ENCODE assay signal across 28 cellular contexts in genomic region chr1:206497363-206497762, GRCh38. TPM values are rescaled to one million over a fixed set of nuclear protein-coding genes. Genes with fewer than 3 reads are reported as not detected.
A peak's percentile ranks its signal among the peaks of the same experiment; 100 is the strongest.
DNase-seq lines count a peak whose midpoint lies in the region; ATAC-seq and TF ChIP-seq lines count a peak whose summit lies in the region.
"Had no signal": no experiment of that assay in that cellular context is flagged by ENCODE, and none has a peak within 500 bp of the region (broad histone marks: within the 10 kb centered on the region; RNA-seq: fewer than 3 reads in every experiment).

No MANE protein-coding gene starts in this region.

- H3K27me3 Mint-ChIP-seq in natural killer cell treated with Interleukin-12 subunit alpha and Interleukin-12 subunit beta and Interleukin-15 and Interleukin-18, amount 100 ng/mL, for 72 hours: no peaks in the 10 kb centered on the region
- H3K27me3 Mint-ChIP-seq in natural killer cell (ENCODE audit: low read depth in 2 of 2): no peaks in the 10 kb centered on the region
- H3K27me3 Mint-ChIP-seq in IgD-negative memory B cell: peaks cover 1% of the 10 kb centered on the region
- H3K27me3 Mint-ChIP-seq in endothelial cell (ENCODE audit: unreplicated experiment): peaks cover 4% of the 10 kb centered on the region

- H3K36me3 Mint-ChIP-seq in natural killer cell treated with Interleukin-12 subunit alpha and Interleukin-12 subunit beta and Interleukin-15 and Interleukin-18, amount 100 ng/mL, for 72 hours: no peaks in the 10 kb centered on the region
- H3K36me3 Mint-ChIP-seq in natural killer cell (peaks cover 2% of the 10 kb centered on the region), IgD-negative memory B cell (no peaks in the 10 kb centered on the region), endothelial cell (ENCODE audit: low read depth, unreplicated experiment) (peaks cover 18% of the 10 kb centered on the region)

- intact Hi-C loops in natural killer cell (cut with micrococcal nuclease): no loop called here

- no peaks in the 10 kb centered on the region for H3K9me3 Mint-ChIP-seq in natural killer cell treated with Interleukin-12 subunit alpha and Interleukin-12 subunit beta and Interleukin-15 and Interleukin-18, amount 100 ng/mL, for 72 hours
- no peaks in the 10 kb centered on the region for H3K9me3 Mint-ChIP-seq in natural killer cell
- H3K9me3 Mint-ChIP-seq in IgD-negative memory B cell: no peaks in the 10 kb centered on the region
- no peaks in the 10 kb centered on the region for H3K9me3 Mint-ChIP-seq in endothelial cell (ENCODE audit: unreplicated experiment)
- H3K9me3 Mint-ChIP-seq: neural crest cell had no signal

- no peak for DNase-seq in natural killer cell treated with Interleukin-12 subunit alpha and Interleukin-12 subunit beta and Interleukin-15 and Interleukin-18, amount 100 ng/mL, for 72 hours (ENCODE audit: low spot score)
- no peak for DNase-seq in natural killer cell
- no peak for DNase-seq in endothelial cell (ENCODE audit: low spot score)
- DNase-seq in NCI-H1092 treated with DMSO at 0.1 percent for 48 hours (lab: John Stamatoyannopoulos, UW): no peak
- DNase-seq in superior temporal gyrus (ENCODE audit: extremely low spot score): no peak
- DNase-seq: activated CD4-positive, CD25-positive, alpha-beta regulatory T cell treated with anti-CD3 and anti-CD28 coated beads, Interleukin-2, amount 50 U/mL, for 72 hours; activated gamma-delta T cell; anterior cingulate cortex; DND-41; foreskin keratinocyte; HCEC 1CT; heart right ventricle; lower lobe of right lung; NCI-H1105 treated with DMSO at 0.1 percent for 48 hours; NCI-H1930; NCI-H526; NK-92 treated with Interleukin-12 subunit alpha and Interleukin-12 subunit beta, amount 100 ng/mL, for 24 hours; SIG-M5; stimulated activated CD4-positive, alpha-beta T cell treated with anti-CD3 and anti-CD28 coated beads, Interleukin-2, amount 100 ng/mL, for 24 hours; SW 1271; upper lobe of right lung had no signal

- peak overlapping the region; percentile 70 to 95 for H3K27ac Mint-ChIP-seq in natural killer cell treated with Interleukin-12 subunit alpha and Interleukin-12 subunit beta and Interleukin-15 and Interleukin-18, amount 100 ng/mL, for 72 hours
- no peak overlapping the region for H3K27ac Mint-ChIP-seq in natural killer cell
- H3K27ac Mint-ChIP-seq in IgD-negative memory B cell: peak overlapping the region; percentile 4 to 91 (median 90)
- H3K27ac Mint-ChIP-seq in endothelial cell (ENCODE audit: unreplicated experiment): no peak overlapping the region

- TF ChIP-seq CTCF in natural killer cell (IDR thresholded peaks at IDR 0.05) (no peak), endothelial cell (IDR thresholded peaks at IDR 0.05; ENCODE audit: unreplicated experiment) (no peak)

- peaks cover 12 to 39% of the 10 kb centered on the region in 2 donors for H3K4me1 Mint-ChIP-seq in natural killer cell treated with Interleukin-12 subunit alpha and Interleukin-12 subunit beta and Interleukin-15 and Interleukin-18, amount 100 ng/mL, for 72 hours (ENCODE audit: low read depth in 2 of 2)
- peaks cover 7 to 9% of the 10 kb centered on the region in 2 donors for H3K4me1 Mint-ChIP-seq in natural killer cell
- H3K4me1 Mint-ChIP-seq in IgD-negative memory B cell: peaks cover 35 to 36% (median 36%) of the 10 kb centered on the region in 3 donors
- peaks cover 20% of the 10 kb centered on the region for H3K4me1 Mint-ChIP-seq in endothelial cell (ENCODE audit: unreplicated experiment)

- ATAC-seq in natural killer cell treated with Interleukin-12 subunit alpha and Interleukin-12 subunit beta and Interleukin-15 and Interleukin-18, amount 100 ng/mL, for 72 hours: no peak
- ATAC-seq in natural killer cell (no peak), GM21367 (IDR thresholded peaks at IDR 0.05; ENCODE audit: unreplicated experiment) (no peak), GM21825 (IDR thresholded peaks at IDR 0.05; ENCODE audit: unreplicated experiment) (no peak)
- ATAC-seq: esophagus mucosa, foreskin keratinocyte, heart right ventricle, K562, Panc1, upper lobe of right lung had no signal

- peak overlapping the region; percentile 20 for H3K4me3 Mint-ChIP-seq in natural killer cell treated with Interleukin-12 subunit alpha and Interleukin-12 subunit beta and Interleukin-15 and Interleukin-18, amount 100 ng/mL, for 72 hours
- H3K4me3 Mint-ChIP-seq in natural killer cell: no peak overlapping the region
- H3K4me3 Mint-ChIP-seq in IgD-negative memory B cell: peak overlapping the region in 2 of 4 donors; percentile 79 to 90
- peak overlapping the region; percentile 44 for H3K4me3 Mint-ChIP-seq in endothelial cell (ENCODE audit: unreplicated experiment)
- H3K4me3 Mint-ChIP-seq: neural crest cell had no signal

RNA-seq across cellular contexts. Expression of gene RASSF5, which starts 10.0 kb away (rescaled TPM):
- total RNA-seq in natural killer cell treated with Interleukin-12 subunit alpha and Interleukin-12 subunit beta and Interleukin-15 and Interleukin-18, amount 100 ng/mL, for 72 hours: 100 to 1,000 TPM; 178 to 260 TPM
- total RNA-seq in natural killer cell (100 to 1,000 TPM; 231 to 333 (median 279) TPM), endothelial cell (ENCODE audit: unreplicated experiment) (1.2 TPM)
- polyA plus RNA-seq in IgD-negative memory B cell: 130 TPM

RNA-seq across cellular contexts. Expression of gene IKBKE, which starts 27.1 kb away (rescaled TPM):
- 10 to 100 TPM; 50.8 to 53.3 TPM for total RNA-seq in natural killer cell treated with Interleukin-12 subunit alpha and Interleukin-12 subunit beta and Interleukin-15 and Interleukin-18, amount 100 ng/mL, for 72 hours
- total RNA-seq in natural killer cell (10 to 100 TPM; 31.6 to 34.6 (median 32.2) TPM), endothelial cell (ENCODE audit: unreplicated experiment) (20.9 TPM)
- 28.4 TPM for polyA plus RNA-seq in IgD-negative memory B cell

Comparison
In these comparisons a context has a peak if more than half of its experiments do, and no peak if none do; other contexts are left out.
1. H3K27ac Mint-ChIP-seq: peak in natural killer cell treated with Interleukin-12 subunit alpha and Interleukin-12 subunit beta and Interleukin-15 and Interleukin-18, amount 100 ng/mL, for 72 hours (2 of 2) and IgD-negative memory B cell (3 of 3); none in natural killer cell (0 of 2) and endothelial cell (single experiment).
2. RNA of gene RASSF5, which starts 10.0 kb away (total RNA-seq): 231 to 333 TPM in natural killer cell and 178 to 260 TPM in natural killer cell treated with Interleukin-12 subunit alpha and Interleukin-12 subunit beta and Interleukin-15 and Interleukin-18, amount 100 ng/mL, for 72 hours; 1.2 TPM in endothelial cell (single experiment); every median in the first group is over 10 times any median in the second.